31 cellular contexts compared by ENCODE assay signal in genomic region chr17:47301831-47302230, GRCh38. TPM values are rescaled to one million over a fixed set of nuclear protein-coding genes. Genes with fewer than 3 reads are reported as not detected.
"Had no signal": no experiment of that assay in that cellular context is flagged by ENCODE, and none has a peak within 500 bp of the region (broad histone marks: within the 10 kb centered on the region; RNA-seq: fewer than 3 reads in every experiment).

No MANE protein-coding gene starts in this region.

- H3K4me3 Mint-ChIP-seq: activated CD4-positive, alpha-beta T cell treated with anti-CD3 and anti-CD28 coated beads, Interleukin-2, amount 10 ng/mL, durations not matched to agents 24 days and 14 days; activated CD8-positive, alpha-beta T cell treated with anti-CD3 and anti-CD28 coated beads for 36 hours; activated naive CD4-positive, alpha-beta T cell treated with anti-CD3 and anti-CD28 coated beads, Interleukin-2, amount 50 U/mL, for 24 hours; activated naive CD8-positive, alpha-beta T cell treated with anti-CD3 and anti-CD28 coated beads, Interleukin-2, amount 10 ng/mL, durations not matched to agents 7 days and 5 days; activated T-cell treated with anti-CD3 and anti-CD28 coated beads, Interleukin-2, amount 50 U/mL, for 4 hours; central memory CD8-positive, alpha-beta T cell had no signal

- H3K4me3 ChIP-seq: ascending aorta, cardiac muscle cell, SJCRH30, SK-N-MC had no signal

- H3K27ac ChIP-seq: ascending aorta, cardiac muscle cell, SJCRH30, SK-N-MC, WERI-Rb-1 had no signal

- ATAC-seq: activated CD8-positive, alpha-beta T cell treated with anti-CD3 and anti-CD28 coated beads for 36 hours had no signal

- DNase-seq: activated CD4-positive, alpha-beta T cell treated with anti-CD3 and anti-CD28 coated beads, Interleukin-2, amount 10 ng/mL, durations not matched to agents 24 days and 14 days; activated CD4-positive, alpha-beta T cell treated with anti-CD3 and anti-CD28 coated beads, Interleukin-2, amount 50 U/mL, for 4 hours; activated CD8-positive, alpha-beta T cell treated with anti-CD3 and anti-CD28 coated beads for 36 hours; activated gamma-delta T cell; activated naive CD4-positive, alpha-beta T cell treated with Interleukin-2 at 50 U/mL for 16 hours; activated naive CD8-positive, alpha-beta T cell treated with anti-CD3 and anti-CD28 coated beads, Interleukin-2, amount 10 ng/mL, durations not matched to agents 7 days and 5 days; activated T-cell treated with anti-CD3 and anti-CD28 coated beads for 4 hours; activated T-cell treated with anti-CD3 and anti-CD28 coated beads, Interleukin-2, amount 50 U/mL, for 4 hours; amygdala; NCI-H1092 treated with DMSO at 0.1 percent for 48 hours; NCI-H1417; NCI-H146; NCI-H187; NCI-H2029 treated with DMSO at 0.1 percent for 48 hours; NCI-H2107; NCI-H2171; NCI-H510A; NCI-H526; NCI-H748 treated with DMSO at 0.1 percent for 48 hours; NK-92 treated with Interleukin-12 subunit alpha and Interleukin-12 subunit beta, amount 100 ng/mL, for 24 hours; SHP77; SJCRH30; T1000; WERI-Rb-1 had no signal

- H3K27me3 ChIP-seq: ascending aorta, cardiac muscle cell, SJCRH30 had no signal

- H3K36me3 ChIP-seq: SJCRH30, WERI-Rb-1 had no signal

- H3K27me3 Mint-ChIP-seq: activated CD8-positive, alpha-beta T cell treated with anti-CD3 and anti-CD28 coated beads for 36 hours; activated naive CD4-positive, alpha-beta T cell treated with anti-CD3 and anti-CD28 coated beads, Interleukin-2, amount 50 U/mL, for 24 hours; central memory CD8-positive, alpha-beta T cell had no signal

- H3K36me3 Mint-ChIP-seq: activated naive CD8-positive, alpha-beta T cell treated with anti-CD3 and anti-CD28 coated beads, Interleukin-2, amount 10 ng/mL, durations not matched to agents 7 days and 5 days had no signal

- H3K27ac Mint-ChIP-seq: activated CD4-positive, alpha-beta T cell treated with anti-CD3 and anti-CD28 coated beads, Interleukin-2, amount 10 ng/mL, durations not matched to agents 24 days and 14 days; activated CD8-positive, alpha-beta T cell treated with anti-CD3 and anti-CD28 coated beads for 36 hours; activated naive CD4-positive, alpha-beta T cell treated with anti-CD3 and anti-CD28 coated beads, Interleukin-2, amount 50 U/mL, for 24 hours; activated naive CD8-positive, alpha-beta T cell treated with anti-CD3 and anti-CD28 coated beads, Interleukin-2, amount 10 ng/mL, durations not matched to agents 7 days and 5 days had no signal

- H3K9me3 Mint-ChIP-seq: activated CD4-positive, alpha-beta T cell treated with anti-CD3 and anti-CD28 coated beads, Interleukin-2, amount 10 ng/mL, durations not matched to agents 24 days and 14 days; activated T-helper 2 cell treated with anti-CD3 and anti-CD28 coated beads, Interferon-gamma antibody, Interleukin-2, Interleukin-4, amounts not matched to agents 10 μg/mL and 5 μg/mL and 100 μg/mL, durations not matched to agents 14 hours and 24 hours and 36 hours; central memory CD8-positive, alpha-beta T cell had no signal

RNA-seq across cellular contexts. Expression of gene ITGB3, which starts 48.2 kb away (rescaled TPM):
- total RNA-seq: activated CD4-positive, alpha-beta T cell treated with anti-CD3 and anti-CD28 coated beads, Interleukin-2, amount 10 ng/mL, durations not matched to agents 24 days and 14 days; activated CD8-positive, alpha-beta T cell treated with anti-CD3 and anti-CD28 coated beads for 36 hours; activated T-helper 2 cell treated with anti-CD3 and anti-CD28 coated beads, Interferon-gamma antibody, Interleukin-2, Interleukin-4, amounts not matched to agents 10 μg/mL and 5 μg/mL and 100 μg/mL, durations not matched to agents 14 hours and 24 hours and 36 hours; OCI-LY7 had no signal
